ENCODE assay signal across 10 cellular contexts in the genomic region with DNA sequence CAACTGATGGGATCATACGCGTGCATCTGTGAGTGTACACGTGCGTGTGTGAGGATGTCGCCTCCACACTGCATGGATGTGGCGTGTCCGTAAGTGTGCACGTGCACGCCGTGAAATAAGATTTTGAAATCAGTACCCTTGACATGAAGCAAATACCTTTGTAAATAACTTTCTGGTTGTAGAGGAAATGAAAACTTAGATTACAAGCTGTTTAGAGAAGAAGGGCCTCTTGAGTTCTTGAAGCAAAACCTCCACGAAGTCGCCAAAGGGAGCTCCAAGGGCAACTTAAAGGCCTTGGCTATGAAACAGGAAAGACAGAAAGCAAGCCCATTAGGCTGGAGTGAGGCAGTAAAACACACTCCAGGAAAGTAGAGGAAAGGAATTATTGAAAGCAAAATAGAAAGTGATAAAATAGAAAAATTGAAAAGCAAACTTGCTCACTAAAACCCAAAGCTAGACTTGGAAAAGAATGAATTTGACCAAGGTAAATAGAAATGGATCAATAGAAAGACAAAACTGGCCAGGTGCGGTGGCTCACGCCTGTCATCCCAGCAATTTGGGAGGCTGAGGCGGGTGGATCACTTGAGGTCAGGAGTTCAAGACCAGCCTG.
"Had no signal": no experiment of that assay in that cellular context is flagged by ENCODE, and none has a peak within 500 bp of the region (broad histone marks: within the 10 kb centered on the region; RNA-seq: fewer than 3 reads in every experiment).

No MANE protein-coding gene starts in this region.

- H3K36me3 ChIP-seq: tibial nerve had no signal

- H3K4me3 ChIP-seq: mucosa of descending colon, skin epidermis, tibial nerve had no signal

- H3K27ac ChIP-seq: skin epidermis had no signal

- H3K27me3 ChIP-seq: tibial nerve had no signal

- H3K9me3 ChIP-seq: mucosa of descending colon, tibial nerve had no signal

- DNase-seq: activated CD4-positive, alpha-beta T cell treated with anti-CD3 and anti-CD28 coated beads, Interleukin-2, amount 10 ng/mL, durations not matched to agents 7 days and 5 days; activated naive CD4-positive, alpha-beta T cell treated with anti-CD3 and anti-CD28 coated beads, Interleukin-2, amount 10 ng/mL, durations not matched to agents 7 days and 5 days; activated T-cell treated with anti-CD3 and anti-CD28 coated beads for 4 hours; foreskin melanocyte; mucosa of descending colon; stimulated activated CD4-positive, alpha-beta T cell treated with anti-CD3 and anti-CD28 coated beads, Interleukin-15, amount 100 ng/mL, for 24 hours; stimulated activated CD4-positive, alpha-beta T cell treated with anti-CD3 and anti-CD28 coated beads, Interleukin-4, amount 100 ng/mL, for 1 hour; stimulated activated naive B cell treated with anti-CD40 and anti-IgM and Interleukin-4, amounts not matched to agents 10 μg/mL and 1 μg/mL and 100 μg/mL, for 72 hours had no signal
